10 cellular contexts compared by ENCODE assay signal in the genomic region with DNA sequence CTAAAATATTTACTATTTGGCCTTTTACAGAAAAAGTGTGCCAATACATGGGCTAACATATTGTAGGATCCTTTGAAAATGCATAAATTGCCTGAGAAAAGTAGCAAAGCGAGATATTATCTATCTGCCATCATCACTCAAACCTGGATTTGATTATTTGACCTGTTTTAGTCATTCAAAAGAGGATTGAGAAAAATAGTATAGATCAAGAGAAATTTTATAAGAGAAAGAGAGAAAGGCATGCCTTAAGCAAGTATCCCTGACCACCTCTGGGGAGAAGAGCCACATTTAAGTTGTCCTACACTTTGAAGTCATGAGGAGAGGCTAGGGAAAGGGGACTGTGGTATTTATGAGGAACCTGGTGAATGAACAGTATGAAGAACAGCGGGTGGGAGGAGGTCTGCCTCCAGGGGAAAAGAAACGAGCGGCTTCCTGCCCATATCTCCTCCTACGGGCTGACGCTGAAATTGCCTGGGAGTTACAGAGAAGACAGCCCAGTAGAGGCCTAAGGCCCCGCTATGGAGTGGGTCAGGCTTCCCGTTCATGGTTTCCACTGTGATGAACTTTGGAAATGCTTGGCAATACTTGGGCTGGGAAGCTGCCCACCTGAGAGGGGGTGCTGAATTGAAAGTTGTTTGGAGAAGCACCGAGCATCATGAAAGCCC.
A peak's percentile ranks its signal among the peaks of the same experiment; 100 is the strongest.
DNase-seq lines count a peak whose midpoint lies in the region; ATAC-seq, FAIRE-seq and TF ChIP-seq lines count a peak whose summit lies in the region.
"Had no signal": no experiment of that assay in that cellular context is flagged by ENCODE, and none has a peak within 500 bp of the region (broad histone marks: within the 10 kb centered on the region; RNA-seq: fewer than 3 reads in every experiment).

No MANE protein-coding gene starts in this region.

- H3K27me3 Mint-ChIP-seq in WTC11 (ENCODE audit: low read depth), result no peaks in the 10 kb centered on the region

- no peak overlapping the region for H3K27ac Mint-ChIP-seq in WTC11
- H3K27ac Mint-ChIP-seq: activated T-helper 1 cell treated with anti-CD3 and anti-CD28 coated beads, Interleukin-12 subunit alpha, Interleukin-12 subunit beta, Interleukin-2, Interleukin-4 antibody, amounts not matched to agents 30 ng/mL and 10 ng/mL and 1 ng/mL, durations not matched to agents 14 hours and 24 hours and 36 hours had no signal

- TF ChIP-seq CTCF in HFF-Myc (IDR thresholded peaks at IDR 0.05; ENCODE audit: low read depth, low read length, missing control alignments) (peak; percentile 20), WTC11 (IDR thresholded peaks at IDR 0.05) (no peak), kidney epithelial cell (IDR thresholded peaks at IDR 0.05; ENCODE audit: insufficient read depth, low read length, poor library complexity, severe bottlenecking) (peak; percentile 24), lower leg skin (IDR thresholded peaks at IDR 0.05) (no peak)

- ATAC-seq in WTC11, result peak; percentile 98
- ATAC-seq in GM19035 (IDR thresholded peaks at IDR 0.05; ENCODE audit: unreplicated experiment), result no peak
- no peak for ATAC-seq in HG03432 (IDR thresholded peaks at IDR 0.05; ENCODE audit: unreplicated experiment)

- TF ChIP-seq POLR2A in lower leg skin (IDR thresholded peaks at IDR 0.05), result no peak

- no peak overlapping the region for H3K4me3 Mint-ChIP-seq in WTC11
- H3K4me3 Mint-ChIP-seq: activated T-helper 1 cell treated with anti-CD3 and anti-CD28 coated beads, Interleukin-12 subunit alpha, Interleukin-12 subunit beta, Interleukin-2, Interleukin-4 antibody, amounts not matched to agents 30 ng/mL and 10 ng/mL and 1 ng/mL, durations not matched to agents 14 hours and 24 hours and 36 hours had no signal

- CTCF ChIA-PET in WTC11 (lab: Charles Lee), result no interaction called here

- no peaks in the 10 kb centered on the region for H3K27me3 ChIP-seq in kidney epithelial cell (ENCODE audit: control insufficient read depth, insufficient read depth, low read length)

- intact Hi-C loops in lower leg skin (cut with DNase I; ENCODE audit: low total_unique reads), result no loop called here

- H3K4me3 ChIP-seq in HFF-Myc (replicated peaks; ENCODE audit: low read depth, low read length) (no peak overlapping the region), kidney epithelial cell (ENCODE audit: low read depth, low read length) (no peak overlapping the region), lower leg skin (ENCODE audit: low read depth, poor library complexity, severe bottlenecking) (no peak overlapping the region)

- WGBS in lower leg skin, 2 donors, result 29 to 38% methylated on average over 9 of the region's 9 CpGs

- no peak for FAIRE-seq in frontal cortex (lab: Jason Lieb, UNC)
- FAIRE-seq: islet of Langerhans had no signal

- no peaks in the 10 kb centered on the region for H3K4me1 Mint-ChIP-seq in WTC11

- no peaks in the 10 kb centered on the region for H3K36me3 Mint-ChIP-seq in WTC11

- DNase-seq in AML-193 (lab: John Stamatoyannopoulos, UW) (peak; percentile 42 to 65), HFF-Myc (ENCODE audit: extremely low read depth, low read depth) (no peak), WTC11 (ENCODE audit: low spot score) (peak; percentile 31), kidney epithelial cell (ENCODE audit: low read depth) (no peak), frontal cortex (ENCODE audit: low spot score in 2 of 2) (no peak), lower leg skin (ENCODE audit: low spot score in 2 of 2) (no peak)

- H3K36me3 ChIP-seq in kidney epithelial cell (ENCODE audit: control insufficient read depth, insufficient read depth, low read length), result no peaks in the 10 kb centered on the region

- 0 out of 2 replicates have a peak, but pooled peaks cover 4% of the 10 kb centered on the region for H3K9me3 Mint-ChIP-seq in WTC11

- POLR2A ChIA-PET in WTC11 (lab: Charles Lee), result no interaction called here

TF ChIP-seq in WTC11, 78 proteins besides CTCF, POLR2A, EP300 and RAD21 (continues in another document):
- TF ChIP-seq HMGA2 (CRISPR knock-in tag; IDR thresholded peaks at IDR 0.05) (no peak), PRRX2 (CRISPR knock-in tag; IDR thresholded peaks at IDR 0.05) (no peak), GTF2I (CRISPR knock-in tag; conservative IDR thresholded peaks at IDR 0.05) (no peak), ATF1 (CRISPR knock-in tag; IDR thresholded peaks at IDR 0.05) (no peak), IRF2 (CRISPR knock-in tag; IDR thresholded peaks at IDR 0.05; ENCODE audit: borderline replicate concordance, low read depth) (no peak), EMX1 (CRISPR knock-in tag; IDR thresholded peaks at IDR 0.05) (no peak), NR3C1 (CRISPR knock-in tag; conservative IDR thresholded peaks at IDR 0.05; ENCODE audit: low read depth) (no peak), TP53 (CRISPR knock-in tag; IDR thresholded peaks at IDR 0.05) (no peak), TEAD4 (CRISPR knock-in tag; IDR thresholded peaks at IDR 0.05) (no peak), SMAD3 (CRISPR knock-in tag; IDR thresholded peaks at IDR 0.05; ENCODE audit: borderline replicate concordance) (no peak), ZNF396 (CRISPR knock-in tag; IDR thresholded peaks at IDR 0.05; ENCODE audit: borderline replicate concordance) (no peak), JAZF1 (CRISPR knock-in tag; IDR thresholded peaks at IDR 0.05) (no peak)
- TF ChIP-seq, protein P1, sequence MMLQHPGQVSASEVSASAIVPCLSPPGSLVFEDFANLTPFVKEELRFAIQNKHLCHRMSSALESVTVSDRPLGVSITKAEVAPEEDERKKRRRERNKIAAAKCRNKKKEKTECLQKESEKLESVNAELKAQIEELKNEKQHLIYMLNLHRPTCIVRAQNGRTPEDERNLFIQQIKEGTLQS (CRISPR knock-in tag; conservative IDR thresholded peaks at IDR 0.05), result no peak
- TF ChIP-seq, protein P2, sequence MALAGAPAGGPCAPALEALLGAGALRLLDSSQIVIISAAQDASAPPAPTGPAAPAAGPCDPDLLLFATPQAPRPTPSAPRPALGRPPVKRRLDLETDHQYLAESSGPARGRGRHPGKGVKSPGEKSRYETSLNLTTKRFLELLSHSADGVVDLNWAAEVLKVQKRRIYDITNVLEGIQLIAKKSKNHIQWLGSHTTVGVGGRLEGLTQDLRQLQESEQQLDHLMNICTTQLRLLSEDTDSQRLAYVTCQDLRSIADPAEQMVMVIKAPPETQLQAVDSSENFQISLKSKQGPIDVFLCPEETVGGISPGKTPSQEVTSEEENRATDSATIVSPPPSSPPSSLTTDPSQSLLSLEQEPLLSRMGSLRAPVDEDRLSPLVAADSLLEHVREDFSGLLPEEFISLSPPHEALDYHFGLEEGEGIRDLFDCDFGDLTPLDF (CRISPR knock-in tag; IDR thresholded peaks at IDR 0.05), result no peak
- TF ChIP-seq, protein P3, sequence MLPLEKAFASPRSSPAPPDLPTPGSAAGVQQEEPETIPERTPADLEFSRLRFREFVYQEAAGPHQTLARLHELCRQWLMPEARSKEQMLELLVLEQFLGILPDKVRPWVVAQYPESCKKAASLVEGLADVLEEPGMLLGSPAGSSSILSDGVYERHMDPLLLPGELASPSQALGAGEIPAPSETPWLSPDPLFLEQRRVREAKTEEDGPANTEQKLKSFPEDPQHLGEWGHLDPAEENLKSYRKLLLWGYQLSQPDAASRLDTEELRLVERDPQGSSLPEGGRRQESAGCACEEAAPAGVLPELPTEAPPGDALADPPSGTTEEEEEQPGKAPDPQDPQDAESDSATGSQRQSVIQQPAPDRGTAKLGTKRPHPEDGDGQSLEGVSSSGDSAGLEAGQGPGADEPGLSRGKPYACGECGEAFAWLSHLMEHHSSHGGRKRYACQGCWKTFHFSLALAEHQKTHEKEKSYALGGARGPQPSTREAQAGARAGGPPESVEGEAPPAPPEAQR (CRISPR knock-in tag; IDR thresholded peaks at IDR 0.05), result no peak
- TF ChIP-seq, protein P4, sequence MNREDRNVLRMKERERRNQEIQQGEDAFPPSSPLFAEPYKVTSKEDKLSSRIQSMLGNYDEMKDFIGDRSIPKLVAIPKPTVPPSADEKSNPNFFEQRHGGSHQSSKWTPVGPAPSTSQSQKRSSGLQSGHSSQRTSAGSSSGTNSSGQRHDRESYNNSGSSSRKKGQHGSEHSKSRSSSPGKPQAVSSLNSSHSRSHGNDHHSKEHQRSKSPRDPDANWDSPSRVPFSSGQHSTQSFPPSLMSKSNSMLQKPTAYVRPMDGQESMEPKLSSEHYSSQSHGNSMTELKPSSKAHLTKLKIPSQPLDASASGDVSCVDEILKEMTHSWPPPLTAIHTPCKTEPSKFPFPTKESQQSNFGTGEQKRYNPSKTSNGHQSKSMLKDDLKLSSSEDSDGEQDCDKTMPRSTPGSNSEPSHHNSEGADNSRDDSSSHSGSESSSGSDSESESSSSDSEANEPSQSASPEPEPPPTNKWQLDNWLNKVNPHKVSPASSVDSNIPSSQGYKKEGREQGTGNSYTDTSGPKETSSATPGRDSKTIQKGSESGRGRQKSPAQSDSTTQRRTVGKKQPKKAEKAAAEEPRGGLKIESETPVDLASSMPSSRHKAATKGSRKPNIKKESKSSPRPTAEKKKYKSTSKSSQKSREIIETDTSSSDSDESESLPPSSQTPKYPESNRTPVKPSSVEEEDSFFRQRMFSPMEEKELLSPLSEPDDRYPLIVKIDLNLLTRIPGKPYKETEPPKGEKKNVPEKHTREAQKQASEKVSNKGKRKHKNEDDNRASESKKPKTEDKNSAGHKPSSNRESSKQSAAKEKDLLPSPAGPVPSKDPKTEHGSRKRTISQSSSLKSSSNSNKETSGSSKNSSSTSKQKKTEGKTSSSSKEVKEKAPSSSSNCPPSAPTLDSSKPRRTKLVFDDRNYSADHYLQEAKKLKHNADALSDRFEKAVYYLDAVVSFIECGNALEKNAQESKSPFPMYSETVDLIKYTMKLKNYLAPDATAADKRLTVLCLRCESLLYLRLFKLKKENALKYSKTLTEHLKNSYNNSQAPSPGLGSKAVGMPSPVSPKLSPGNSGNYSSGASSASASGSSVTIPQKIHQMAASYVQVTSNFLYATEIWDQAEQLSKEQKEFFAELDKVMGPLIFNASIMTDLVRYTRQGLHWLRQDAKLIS (CRISPR knock-in tag; IDR thresholded peaks at IDR 0.05; ENCODE audit: borderline replicate concordance), result no peak

Comparison
In these comparisons a context has a peak if more than half of its experiments do, and no peak if none do; other contexts are left out.
1. DNase-seq: peak in AML-193 (2 of 2) and WTC11 (single experiment); none in HFF-Myc (single experiment), kidney epithelial cell (single experiment), frontal cortex (0 of 2) and lower leg skin (0 of 2).
2. CTCF ChIP-seq: peak in HFF-Myc (single experiment) and kidney epithelial cell (single experiment); none in WTC11 (single experiment) and lower leg skin (0 of 3).